In genomic region chr12:29543036-29543435, GRCh38 we compare ENCODE assay signal across 1 cellular context.
TF ChIP-seq lines count a peak whose summit lies in the region.

No MANE protein-coding gene starts in this region.

TF ChIP-seq in IMR-90, 13 proteins besides CTCF, POLR2A, EP300 and RAD21:
- TF ChIP-seq FOS (IDR thresholded peaks at IDR 0.05; ENCODE audit: low read depth, low read length) = no peak
